8 cellular contexts compared by ENCODE assay signal in genomic region chr17:48215583-48216139, GRCh38.
DNase-seq lines count a peak whose midpoint lies in the region; ATAC-seq and TF ChIP-seq lines count a peak whose summit lies in the region.

No MANE protein-coding gene starts in this region.

- H3K27me3 ChIP-seq in A673 (replicated peaks; ENCODE audit: insufficient read depth, low read depth, low read length, poor library complexity), result no peaks in the 10 kb centered on the region
- H3K27me3 ChIP-seq in breast epithelium, result no peaks in the 10 kb centered on the region

- TF ChIP-seq CTCF in A673 (conservative IDR thresholded peaks at IDR 0.05; ENCODE audit: low read depth, low read length) (peak; percentile 75), GM12874 (IDR thresholded peaks at IDR 0.05; ENCODE audit: insufficient read depth, low read depth, low read length) (peak; percentile 33; the same call in 1 of the 2 replicates), breast epithelium (IDR thresholded peaks at IDR 0.05) (peak in 2 of 3 donors; percentile 24 to 34), nephron (IDR thresholded peaks at IDR 0.05; ENCODE audit: unreplicated experiment in 3 of 3) (peak; percentile 65 to 74 (median 72))

- H3K36me3 ChIP-seq in A673 (ENCODE audit: insufficient read depth, low read length, poor library complexity, severe bottlenecking) (no peaks in the 10 kb centered on the region), breast epithelium (no peaks in the 10 kb centered on the region)

- POLR2A ChIA-PET in A673 (lab: Charles Lee; ENCODE audit: low non-redundant PET), result interaction anchor here (0.7 kb wide), 1 partner anchor 411 kb away, joined by 6 read pairs; no protein-coding TSS in a partner anchor

- DNase-seq in A673 (ENCODE audit: low spot score) (peak; percentile 74), NCI-H2227 treated with DMSO at 0.1 percent for 48 hours (lab: John Stamatoyannopoulos, UW) (peak; percentile 63), breast epithelium (ENCODE audit: low spot score in 2 of 2) (no peak)
- DNase-seq in stimulated activated CD8-positive, alpha-beta memory T cell treated with anti-CD3 and anti-CD28 coated beads, Interleukin-4, amount 100 ng/mL, for 48 hours, result no peak
- DNase-seq in activated CD4-positive, alpha-beta T cell treated with anti-CD3 and anti-CD28 coated beads, Interleukin-2, amount 50 U/mL, for 48 hours, result no peak

- no peak overlapping the region for H3K4me3 Mint-ChIP-seq in nephron

- no peaks in the 10 kb centered on the region for H3K4me1 Mint-ChIP-seq in nephron

- H3K9me3 ChIP-seq in A673 (ENCODE audit: low read depth, low read length, poor library complexity, severe bottlenecking) (no peaks in the 10 kb centered on the region), breast epithelium (no peaks in the 10 kb centered on the region)

- intact Hi-C loops in A673 (cut with micrococcal nuclease; ENCODE audit: unreplicated experiment) (loop anchor here (1.0 to 10.0 kb wide), 3 partner anchors 119 to 403 kb away; no protein-coding TSS in a partner anchor), breast epithelium (cut with DNase I; ENCODE audit: low total_unique reads) (no loop called here)

- peaks cover 4% of the 10 kb centered on the region for H3K4me1 ChIP-seq in A673 (ENCODE audit: insufficient read depth, low read length, poor library complexity, severe bottlenecking)
- H3K4me1 ChIP-seq in breast epithelium, result no peaks in the 10 kb centered on the region

- no peaks in the 10 kb centered on the region for H3K9me3 Mint-ChIP-seq in nephron

- H3K27me3 Mint-ChIP-seq in nephron (ENCODE audit: low read depth), result peaks cover 43% of the 10 kb centered on the region

- no peak overlapping the region for H3K27ac Mint-ChIP-seq in nephron

- no peak for ATAC-seq in HG02970 (IDR thresholded peaks at IDR 0.05; ENCODE audit: low FRiP score, unreplicated experiment)

- no peak for TF ChIP-seq POLR2A in breast epithelium (IDR thresholded peaks at IDR 0.05)

- CTCF ChIA-PET in A673 (lab: Charles Lee), result interaction anchor here (0.5 to 1.5 kb wide), 10 partner anchors 8 to 136 kb away, joined by 3 to 10 read pairs (median 4); no protein-coding TSS in a partner anchor

- BruUV-seq in A673 (replicated peaks; lab: Mats Ljungman, UMichigan), result no TSS peak

- no peak overlapping the region for H3K4me3 ChIP-seq in A673 (ENCODE audit: low read depth, low read length, poor library complexity, severe bottlenecking)
- H3K4me3 ChIP-seq in breast epithelium, result no peak overlapping the region

- no peak overlapping the region for H3K27ac ChIP-seq in A673 (ENCODE audit: low read depth, low read length, poor library complexity, severe bottlenecking)
- no peak overlapping the region for H3K27ac ChIP-seq in breast epithelium

- no peaks in the 10 kb centered on the region for H3K36me3 Mint-ChIP-seq in nephron (ENCODE audit: low read depth)

Comparison
In these comparisons a context has a peak if more than half of its experiments do, and no peak if none do; other contexts are left out.
1. DNase-seq: peak in A673 (single experiment) and NCI-H2227 treated with DMSO at 0.1 percent for 48 hours (single experiment); none in breast epithelium (0 of 2), stimulated activated CD8-positive, alpha-beta memory T cell treated with anti-CD3 and anti-CD28 coated beads, Interleukin-4, amount 100 ng/mL, for 48 hours (single experiment) and activated CD4-positive, alpha-beta T cell treated with anti-CD3 and anti-CD28 coated beads, Interleukin-2, amount 50 U/mL, for 48 hours (0 of 2).
2. Peak in every context shown above with its lines, with median percentiles within 50 percentile points of each other: CTCF ChIP-seq.